In genomic region chrX:152635941-152636340, GRCh38 we compare ENCODE assay signal across 9 cellular contexts. TPM values are rescaled to one million over a fixed set of nuclear protein-coding genes. Genes with fewer than 3 reads are reported as not detected.
DNase-seq lines count a peak whose midpoint lies in the region; ATAC-seq, FAIRE-seq and TF ChIP-seq lines count a peak whose summit lies in the region.
"Had no signal": no experiment of that assay in that cellular context is flagged by ENCODE, and none has a peak within 500 bp of the region (broad histone marks: within the 10 kb centered on the region; RNA-seq: fewer than 3 reads in every experiment).

No MANE protein-coding gene starts in this region.

- TF ChIP-seq POLR2A in H54 (IDR thresholded peaks at IDR 0.05; ENCODE audit: low read depth, low read length): no peak

- no peak overlapping the region for H3K4me3 Mint-ChIP-seq in chondrocyte (ENCODE audit: unreplicated experiment)
- H3K4me3 Mint-ChIP-seq in T-cell: no peak overlapping the region

- CTCF ChIA-PET in T-cell (lab: Charles Lee): no interaction called here

- no peaks in the 10 kb centered on the region for H3K9me2 ChIP-seq in GM23248 (ENCODE audit: insufficient read depth)

- in situ Hi-C loops in GM23248 (cut with MboI): loop anchor here (25.0 kb wide), 1 partner anchor 874 kb away; no protein-coding TSS in a partner anchor

- no peak for ATAC-seq in T-cell (replicated peaks in 1 of 4)
- ATAC-seq: mucosa of descending colon had no signal

- no peak overlapping the region for H3K27ac Mint-ChIP-seq in chondrocyte (ENCODE audit: unreplicated experiment)
- H3K27ac Mint-ChIP-seq in T-cell: no peak overlapping the region

- FAIRE-seq in H54 (lab: Jason Lieb, UNC): no peak

- H3F3A ChIP-seq in GM23248 (ENCODE audit: insufficient read depth): no peaks in the 10 kb centered on the region

- 0 to 2% methylated on average over 7 of the region's 7 CpGs for WGBS in GM23248 (ENCODE audit: low coverage in 1 of 2, low lambda C conversion rate in 2 of 2, missing lambda C conversion rate in 2 of 2), 2 experiments

- no peaks in the 10 kb centered on the region for H3K36me3 ChIP-seq in GM23248 (ENCODE audit: low read depth)

- no peaks in the 10 kb centered on the region for H3K9me3 ChIP-seq in GM23248 (ENCODE audit: low read depth)
- H3K9me3 ChIP-seq: mucosa of descending colon had no signal

- H3K9ac ChIP-seq in GM23248: no peak overlapping the region

- TF ChIP-seq CTCF in chondrocyte (IDR thresholded peaks at IDR 0.05): peak; percentile 76

- H3K36me3 Mint-ChIP-seq in chondrocyte (ENCODE audit: low read depth): no peaks in the 10 kb centered on the region
- H3K36me3 Mint-ChIP-seq in T-cell: no peaks in the 10 kb centered on the region

- no peak overlapping the region for H3K4me2 ChIP-seq in GM23248 (ENCODE audit: unreplicated experiment)

- H3K4me1 Mint-ChIP-seq in chondrocyte (ENCODE audit: low read depth) (no peaks in the 10 kb centered on the region), T-cell (no peaks in the 10 kb centered on the region)

- H3K4me3 ChIP-seq in GM23248: no peak overlapping the region
- H3K4me3 ChIP-seq: mucosa of descending colon had no signal

- no peak overlapping the region for H2AFZ ChIP-seq in GM23248

- H3K9me3 Mint-ChIP-seq in chondrocyte (ENCODE audit: low read depth): peaks cover 9% of the 10 kb centered on the region
- no peaks in the 10 kb centered on the region for H3K9me3 Mint-ChIP-seq in T-cell

- no peaks in the 10 kb centered on the region for H3K79me2 ChIP-seq in GM23248 (ENCODE audit: insufficient read depth)

- H3K27ac ChIP-seq in GM23248: no peak overlapping the region

- no peaks in the 10 kb centered on the region for H4K20me1 ChIP-seq in GM23248 (ENCODE audit: insufficient read depth)

- POLR2A ChIA-PET in T-cell (lab: Charles Lee): no interaction called here

- no peaks in the 10 kb centered on the region for H3K4me1 ChIP-seq in GM23248 (ENCODE audit: insufficient read depth)

- DNase-seq in DMS114 treated with DMSO at 0.1 percent for 48 hours (lab: John Stamatoyannopoulos, UW; ENCODE audit: unreplicated experiment) (peak; percentile 12), GM23248 (peak; percentile 66), NCI-H526 (lab: John Stamatoyannopoulos, UW) (peak; percentile 29 to 61), chondrocyte (ENCODE audit: low spot score) (no peak), myocyte (ENCODE audit: low read depth) (peak; percentile 45), OCI-M2 (lab: John Stamatoyannopoulos, UW; ENCODE audit: unreplicated experiment) (no peak), T-cell (no peak), H54 (ENCODE audit: insufficient read length, low spot score) (no peak)

- H3K27me3 Mint-ChIP-seq in chondrocyte (ENCODE audit: low read depth) (peaks cover 19% of the 10 kb centered on the region), T-cell (peaks cover 22 to 30% of the 10 kb centered on the region in 2 donors)

- H3K27me3 ChIP-seq in GM23248 (replicated peaks; ENCODE audit: insufficient read depth): peaks cover 11% of the 10 kb centered on the region; the same call in 1 of the 2 replicates

RNA-seq across cellular contexts. Expression of gene GABRQ, which starts 1.8 kb away (rescaled TPM):
- not detected in 2 replicates for total RNA-seq in GM23248 (2014; rRNA removed; shearing (Covaris generic))
- polyA plus RNA-seq in GM23248 (2016; fragmentation: Nextera tagmentation; extraction: Ambion mirVana): not detected in 2 replicates
- total RNA-seq in chondrocyte: not detected in 3 replicates
- not detected in 2 replicates for total RNA-seq in myocyte
- polyA plus RNA-seq in myocyte (2012): not detected
- total RNA-seq in T-cell: not detected

Comparison
In these comparisons a context has a peak if more than half of its experiments do, and no peak if none do; other contexts are left out.
1. DNase-seq: peak in DMS114 treated with DMSO at 0.1 percent for 48 hours (single experiment), GM23248 (single experiment), NCI-H526 (2 of 2) and myocyte (single experiment); none in chondrocyte (single experiment), OCI-M2 (single experiment), T-cell (0 of 34) and H54 (single experiment).